8 cellular contexts compared by ENCODE assay signal in the genomic region with DNA sequence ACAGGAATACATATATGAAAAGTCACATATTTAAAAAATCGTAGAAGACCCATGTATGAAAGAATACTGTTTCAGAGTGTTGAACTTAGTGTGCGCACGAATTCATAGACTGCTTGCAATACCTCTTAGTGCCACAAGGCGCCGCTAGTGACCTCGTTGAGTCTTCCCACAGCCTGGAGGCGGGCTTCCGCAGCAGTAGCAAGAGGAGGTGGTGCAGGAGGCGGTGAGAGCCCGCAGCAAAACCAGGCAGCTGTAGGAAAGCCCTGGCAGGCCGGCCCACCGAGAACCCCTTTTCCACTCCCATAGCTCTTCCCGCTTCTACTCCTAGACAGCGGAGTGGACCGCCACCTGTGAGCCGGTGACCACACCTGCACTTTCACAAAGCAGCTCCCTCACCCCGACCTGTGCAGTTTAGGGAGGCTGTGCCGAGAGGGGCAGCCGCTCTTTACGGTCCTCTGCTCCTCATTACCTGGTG. TPM values are rescaled to one million over a fixed set of nuclear protein-coding genes. Genes with fewer than 3 reads are reported as not detected.
DNase-seq lines count a peak whose midpoint lies in the region; ATAC-seq and TF ChIP-seq lines count a peak whose summit lies in the region.

No MANE protein-coding gene starts in this region.

- H3K27me3 ChIP-seq in HUES64 (ENCODE audit: insufficient read depth, low read length) (no peaks in the 10 kb centered on the region), heart left ventricle (no peaks in the 10 kb centered on the region), rectal smooth muscle tissue (ENCODE audit: control insufficient read depth, insufficient read depth, low read length) (no peaks in the 10 kb centered on the region)

- H3K4me1 ChIP-seq in HUES64 (ENCODE audit: insufficient read depth, low read length) (no peaks in the 10 kb centered on the region), heart left ventricle (peaks cover 0 to 21% (median 7%) of the 10 kb centered on the region in 12 donors), rectal smooth muscle tissue (ENCODE audit: control insufficient read depth, insufficient read depth, low read length) (peaks cover 24% of the 10 kb centered on the region)

- peak; percentile 97 for ATAC-seq in GM21526 (IDR thresholded peaks at IDR 0.05; ENCODE audit: low FRiP score, unreplicated experiment)
- peak; percentile 93 for ATAC-seq in SK-N-SH treated with all-trans-retinoic acid at 6 μM for 48 hours
- ATAC-seq in heart left ventricle, result peak; percentile 62 to 91 (median 80)

- intact Hi-C loops in heart left ventricle (cut with DNase I), result loop anchor here in 9 of 10 donors (1.0 to 10.0 kb wide), 11 partner anchors 31 to 627 kb away; no protein-coding TSS in a partner anchor

- TF ChIP-seq CTCF in heart left ventricle (IDR thresholded peaks at IDR 0.05), result peak; percentile 88 to 97 (median 94)

- H3K9me3 ChIP-seq in HUES64 (ENCODE audit: insufficient read depth, low read depth, low read length), result no peaks in the 10 kb centered on the region
- no peaks in the 10 kb centered on the region for H3K9me3 ChIP-seq in heart left ventricle

- H3K36me3 ChIP-seq in HUES64 (ENCODE audit: insufficient read depth, low read length), result peaks cover 22% of the 10 kb centered on the region
- H3K36me3 ChIP-seq in heart left ventricle, result peaks cover 0 to 37% (median 0%) of the 10 kb centered on the region in 9 donors
- H3K36me3 ChIP-seq in rectal smooth muscle tissue (ENCODE audit: control insufficient read depth, insufficient read depth, low read length), result peaks cover 4% of the 10 kb centered on the region

- no peak overlapping the region for H3K9ac ChIP-seq in HUES64 (ENCODE audit: low read depth, low read length)
- H3K9ac ChIP-seq in rectal smooth muscle tissue (ENCODE audit: low read length), result no peak overlapping the region

- peak overlapping the region; percentile 39 for H3K4me3 ChIP-seq in HUES64 (ENCODE audit: low read length)
- H3K4me3 ChIP-seq in heart left ventricle, result peak overlapping the region in 10 of 12 donors; percentile 7 to 46 (median 30)
- peak overlapping the region; percentile 37 for H3K4me3 ChIP-seq in rectal smooth muscle tissue (ENCODE audit: low read length)

- no peak for TF ChIP-seq POLR2A in heart left ventricle (IDR thresholded peaks at IDR 0.05)

- DNase-seq in EL (peak; percentile 77), heart left ventricle (peak; percentile 77 to 88 (median 84)), NCI-H128 (lab: John Stamatoyannopoulos, UW; ENCODE audit: unreplicated experiment) (no peak)
- peak; percentile 70 for DNase-seq in activated naive CD4-positive, alpha-beta T cell treated with anti-CD3 and anti-CD28 coated beads, Interleukin-2, amount 50 U/mL, for 16 hours

- WGBS in HUES64, result 29% methylated on average over 20 of the region's 20 CpGs
- 26 to 32% (median 30%) methylated on average over 20 of the region's 20 CpGs for WGBS in heart left ventricle, 4 donors

- no peak overlapping the region for H3K27ac ChIP-seq in HUES64 (ENCODE audit: low read depth, low read length)
- H3K27ac ChIP-seq in heart left ventricle, result no peak overlapping the region
- H3K27ac ChIP-seq in rectal smooth muscle tissue (ENCODE audit: low read depth, low read length), result peak overlapping the region; percentile 55

TF ChIP-seq in SK-N-SH treated with all-trans-retinoic acid at 6 μM for 48 hours, 23 proteins besides CTCF, POLR2A, EP300 and RAD21:
- no peak for TF ChIP-seq ZNF8 (CRISPR knock-in tag; IDR thresholded peaks at IDR 0.05)
- TF ChIP-seq ISL1 (CRISPR knock-in tag; IDR thresholded peaks at IDR 0.05), result no peak
- TF ChIP-seq TOX (CRISPR knock-in tag; IDR thresholded peaks at IDR 0.05; ENCODE audit: borderline replicate concordance), result no peak
- no peak for TF ChIP-seq ZC3H10 (CRISPR knock-in tag; IDR thresholded peaks at IDR 0.05)
- no peak for TF ChIP-seq ZFP30 (CRISPR knock-in tag; IDR thresholded peaks at IDR 0.05)
- TF ChIP-seq RARB (CRISPR knock-in tag; IDR thresholded peaks at IDR 0.05), result no peak
- TF ChIP-seq, protein P1, sequence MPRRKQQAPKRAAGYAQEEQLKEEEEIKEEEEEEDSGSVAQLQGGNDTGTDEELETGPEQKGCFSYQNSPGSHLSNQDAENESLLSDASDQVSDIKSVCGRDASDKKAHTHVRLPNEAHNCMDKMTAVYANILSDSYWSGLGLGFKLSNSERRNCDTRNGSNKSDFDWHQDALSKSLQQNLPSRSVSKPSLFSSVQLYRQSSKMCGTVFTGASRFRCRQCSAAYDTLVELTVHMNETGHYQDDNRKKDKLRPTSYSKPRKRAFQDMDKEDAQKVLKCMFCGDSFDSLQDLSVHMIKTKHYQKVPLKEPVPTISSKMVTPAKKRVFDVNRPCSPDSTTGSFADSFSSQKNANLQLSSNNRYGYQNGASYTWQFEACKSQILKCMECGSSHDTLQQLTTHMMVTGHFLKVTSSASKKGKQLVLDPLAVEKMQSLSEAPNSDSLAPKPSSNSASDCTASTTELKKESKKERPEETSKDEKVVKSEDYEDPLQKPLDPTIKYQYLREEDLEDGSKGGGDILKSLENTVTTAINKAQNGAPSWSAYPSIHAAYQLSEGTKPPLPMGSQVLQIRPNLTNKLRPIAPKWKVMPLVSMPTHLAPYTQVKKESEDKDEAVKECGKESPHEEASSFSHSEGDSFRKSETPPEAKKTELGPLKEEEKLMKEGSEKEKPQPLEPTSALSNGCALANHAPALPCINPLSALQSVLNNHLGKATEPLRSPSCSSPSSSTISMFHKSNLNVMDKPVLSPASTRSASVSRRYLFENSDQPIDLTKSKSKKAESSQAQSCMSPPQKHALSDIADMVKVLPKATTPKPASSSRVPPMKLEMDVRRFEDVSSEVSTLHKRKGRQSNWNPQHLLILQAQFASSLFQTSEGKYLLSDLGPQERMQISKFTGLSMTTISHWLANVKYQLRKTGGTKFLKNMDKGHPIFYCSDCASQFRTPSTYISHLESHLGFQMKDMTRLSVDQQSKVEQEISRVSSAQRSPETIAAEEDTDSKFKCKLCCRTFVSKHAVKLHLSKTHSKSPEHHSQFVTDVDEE (CRISPR knock-in tag; IDR thresholded peaks at IDR 0.05), result no peak
- TF ChIP-seq, protein P2, sequence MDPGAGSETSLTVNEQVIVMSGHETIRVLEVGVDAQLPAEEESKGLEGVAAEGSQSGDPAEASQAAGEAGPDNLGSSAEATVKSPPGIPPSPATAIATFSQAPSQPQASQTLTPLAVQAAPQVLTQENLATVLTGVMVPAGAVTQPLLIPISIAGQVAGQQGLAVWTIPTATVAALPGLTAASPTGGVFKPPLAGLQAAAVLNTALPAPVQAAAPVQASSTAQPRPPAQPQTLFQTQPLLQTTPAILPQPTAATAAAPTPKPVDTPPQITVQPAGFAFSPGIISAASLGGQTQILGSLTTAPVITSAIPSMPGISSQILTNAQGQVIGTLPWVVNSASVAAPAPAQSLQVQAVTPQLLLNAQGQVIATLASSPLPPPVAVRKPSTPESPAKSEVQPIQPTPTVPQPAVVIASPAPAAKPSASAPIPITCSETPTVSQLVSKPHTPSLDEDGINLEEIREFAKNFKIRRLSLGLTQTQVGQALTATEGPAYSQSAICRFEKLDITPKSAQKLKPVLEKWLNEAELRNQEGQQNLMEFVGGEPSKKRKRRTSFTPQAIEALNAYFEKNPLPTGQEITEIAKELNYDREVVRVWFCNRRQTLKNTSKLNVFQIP (CRISPR knock-in tag; IDR thresholded peaks at IDR 0.05; ENCODE audit: borderline replicate concordance, low read depth), result no peak
- TF ChIP-seq BACH2 (CRISPR knock-in tag; IDR thresholded peaks at IDR 0.05; ENCODE audit: borderline replicate concordance), result no peak
- TF ChIP-seq, protein P3, sequence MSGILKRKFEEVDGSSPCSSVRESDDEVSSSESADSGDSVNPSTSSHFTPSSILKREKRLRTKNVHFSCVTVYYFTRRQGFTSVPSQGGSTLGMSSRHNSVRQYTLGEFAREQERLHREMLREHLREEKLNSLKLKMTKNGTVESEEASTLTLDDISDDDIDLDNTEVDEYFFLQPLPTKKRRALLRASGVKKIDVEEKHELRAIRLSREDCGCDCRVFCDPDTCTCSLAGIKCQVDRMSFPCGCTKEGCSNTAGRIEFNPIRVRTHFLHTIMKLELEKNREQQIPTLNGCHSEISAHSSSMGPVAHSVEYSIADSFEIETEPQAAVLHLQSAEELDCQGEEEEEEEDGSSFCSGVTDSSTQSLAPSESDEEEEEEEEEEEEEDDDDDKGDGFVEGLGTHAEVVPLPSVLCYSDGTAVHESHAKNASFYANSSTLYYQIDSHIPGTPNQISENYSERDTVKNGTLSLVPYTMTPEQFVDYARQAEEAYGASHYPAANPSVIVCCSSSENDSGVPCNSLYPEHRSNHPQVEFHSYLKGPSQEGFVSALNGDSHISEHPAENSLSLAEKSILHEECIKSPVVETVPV (CRISPR knock-in tag; IDR thresholded peaks at IDR 0.05), result no peak
- TF ChIP-seq GLIS3 (CRISPR knock-in tag; IDR thresholded peaks at IDR 0.05), result no peak
- TF ChIP-seq ZNF70 (CRISPR knock-in tag; IDR thresholded peaks at IDR 0.05), result no peak
- no peak for TF ChIP-seq SNAI2 (CRISPR knock-in tag; IDR thresholded peaks at IDR 0.05)
- no peak for TF ChIP-seq ARNTL (CRISPR knock-in tag; IDR thresholded peaks at IDR 0.05; ENCODE audit: borderline replicate concordance, low read depth)
- TF ChIP-seq ZFP3 (CRISPR knock-in tag; IDR thresholded peaks at IDR 0.05), result no peak
- no peak for TF ChIP-seq TCF4 (CRISPR knock-in tag; IDR thresholded peaks at IDR 0.05; ENCODE audit: borderline replicate concordance)

RNA-seq across cellular contexts. Expression of a gene that starts 23.5 kb away (rescaled TPM):
- 32.5 TPM for polyA plus RNA-seq in HUES64 (2013, experiment 1 of 2)
- polyA plus RNA-seq in HUES64 (2013, experiment 2 of 2), result 25.3 TPM
- 10 to 100 TPM in 4 of 9 donors, 1 to 10 TPM in 5; 2.3 to 22.8 (median 6.4) TPM for total RNA-seq in heart left ventricle
- 10 to 100 TPM in 1 of 2 donors, 1 to 10 TPM in 1; 3.7 to 11.2 TPM for polyA plus RNA-seq in heart left ventricle
